ENCODE assay signal across 8 cellular contexts in genomic region chr19:8321067-8321759, GRCh38.
A peak's percentile ranks its signal among the peaks of the same experiment; 100 is the strongest.
DNase-seq lines count a peak whose midpoint lies in the region; ATAC-seq lines count a peak whose summit lies in the region.

TSS of gene NDUFA7 (minus strand) at chr19:8321375. CDS start at chr19:8321358, 17 bp downstream.
TSS of gene RPS28 (plus strand) at chr19:8321496. CDS start at chr19:8321531, 35 bp downstream.

- ATAC-seq in GM18511 (IDR thresholded peaks at IDR 0.05; ENCODE audit: unreplicated experiment) (peak; percentile 88), HG03039 (IDR thresholded peaks at IDR 0.05; ENCODE audit: unreplicated experiment) (peak; percentile 91), GM18858 (IDR thresholded peaks at IDR 0.05; ENCODE audit: unreplicated experiment) (no peak)

- DNase-seq in NCI-H2081 treated with DMSO at 0.1 percent for 48 hours (lab: John Stamatoyannopoulos, UW) (peak; percentile 80), T1000 (lab: John Stamatoyannopoulos, UW) (peak; percentile 92), astrocyte of the hippocampus (ENCODE audit: low read depth, low spot score) (peak; percentile 99), hepatic stellate cell (ENCODE audit: low spot score) (peak; percentile 96), retina (peak; percentile 98)
